20 cellular contexts compared by ENCODE assay signal in the genomic region with DNA sequence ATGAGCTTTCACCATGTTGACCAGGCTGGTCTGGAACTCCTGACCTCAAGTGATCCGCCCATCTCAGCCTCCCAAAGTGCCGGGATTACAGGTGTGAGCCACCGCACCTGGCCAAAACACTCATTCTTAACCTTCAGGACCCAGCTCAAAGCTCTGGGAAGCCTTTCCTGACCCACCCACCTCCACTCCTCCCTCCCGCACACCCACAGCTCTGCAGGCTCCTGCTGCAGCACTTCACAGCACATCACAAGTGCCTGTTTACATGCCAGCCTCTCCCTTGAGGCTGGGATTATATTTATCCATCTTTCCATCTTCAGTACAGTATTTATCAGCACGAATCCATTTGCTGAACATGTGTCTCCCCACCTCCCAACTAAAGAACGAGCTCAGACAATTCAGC. TPM values are rescaled to one million over a fixed set of nuclear protein-coding genes. Genes with fewer than 3 reads are reported as not detected.
A peak's percentile ranks its signal among the peaks of the same experiment; 100 is the strongest.
DNase-seq lines count a peak whose midpoint lies in the region; ATAC-seq and TF ChIP-seq lines count a peak whose summit lies in the region.
"Had no signal": no experiment of that assay in that cellular context is flagged by ENCODE, and none has a peak within 500 bp of the region (broad histone marks: within the 10 kb centered on the region; RNA-seq: fewer than 3 reads in every experiment).

No MANE protein-coding gene starts in this region.

- H4K20me1 ChIP-seq in Karpas-422 (ENCODE audit: insufficient read depth, low read depth, low read length): peaks cover 39% of the 10 kb centered on the region; the same call in 1 of the 2 replicates

- peaks cover 9% of the 10 kb centered on the region for H3K36me3 ChIP-seq in Karpas-422 (ENCODE audit: insufficient read depth, low read length)
- H3K36me3 ChIP-seq: colonic mucosa, HAP-1, lower lobe of right lung had no signal

- no peaks in the 10 kb centered on the region for H3K9me3 Mint-ChIP-seq in progenitor cell of endocrine pancreas (ENCODE audit: low read depth)

- peaks cover 36% of the 10 kb centered on the region for H3K4me1 Mint-ChIP-seq in progenitor cell of endocrine pancreas (ENCODE audit: low read depth)

- H3K9ac ChIP-seq in Karpas-422 (ENCODE audit: low read length): 0 out of 2 replicates have a peak overlapping the region, but pooled peaks have one; percentile 59

- H3K4me3 Mint-ChIP-seq in progenitor cell of endocrine pancreas (ENCODE audit: low read depth): no peak overlapping the region

- no peaks in the 10 kb centered on the region for H3K9me2 ChIP-seq in Karpas-422 (replicated peaks; ENCODE audit: insufficient read depth, low read length)

- H3K27ac ChIP-seq in Karpas-422 (ENCODE audit: low read length): peak overlapping the region; percentile 99
- H3K27ac ChIP-seq in cingulate gyrus (ENCODE audit: low read depth, low read length): peak overlapping the region; percentile 14
- H3K27ac ChIP-seq: colonic mucosa, lower lobe of right lung had no signal

- H3K27me3 ChIP-seq in Karpas-422 (ENCODE audit: low read length): no peaks in the 10 kb centered on the region
- H3K27me3 ChIP-seq: colonic mucosa, heart right ventricle had no signal

- DNase-seq in NCI-H345 (lab: John Stamatoyannopoulos, UW) (peak; percentile 33), NCI-H345 treated with DMSO at 0.1 percent for 48 hours (lab: John Stamatoyannopoulos, UW; ENCODE audit: unreplicated experiment) (no peak), Karpas-422 (no peak), progenitor cell of endocrine pancreas (ENCODE audit: low spot score, unreplicated experiment) (no peak), NCI-H510A treated with DMSO at 0.1 percent for 48 hours (lab: John Stamatoyannopoulos, UW) (no peak)
- no peak for DNase-seq in activated CD8-positive, alpha-beta memory T cell treated with anti-CD3 and anti-CD28 coated beads, Interleukin-2, amount 50 U/mL, for 4 hours
- DNase-seq: activated CD4-positive, alpha-beta T cell treated with anti-CD3 and anti-CD28 coated beads for 4 hours; activated naive CD4-positive, alpha-beta T cell treated with Interleukin-2 at 50 U/mL for 16 hours; C1 segment of cervical spinal cord; colonic mucosa; DMS53; heart right ventricle; lower lobe of right lung; NCI-H1417 treated with DMSO at 0.1 percent for 48 hours; NCI-H446 treated with DMSO at 0.1 percent for 48 hours; posterior cingulate gyrus; stimulated activated CD4-positive, alpha-beta T cell treated with anti-CD3 and anti-CD28 coated beads, Interleukin-4, amount 100 ng/mL, for 1 hour had no signal

- no peak for TF ChIP-seq CTCF in progenitor cell of endocrine pancreas (IDR thresholded peaks at IDR 0.05; ENCODE audit: unreplicated experiment)

- H3K9me3 ChIP-seq in Karpas-422 (ENCODE audit: low read length): no peaks in the 10 kb centered on the region
- H3K9me3 ChIP-seq: colonic mucosa, HAP-1, heart right ventricle, lower lobe of right lung had no signal

- H2AFZ ChIP-seq in Karpas-422 (ENCODE audit: low read length): no peak overlapping the region

- H3K4me2 ChIP-seq in Karpas-422 (ENCODE audit: low read depth, low read length, poor library complexity, severe bottlenecking): peak overlapping the region; percentile 72

- H3K36me3 Mint-ChIP-seq in progenitor cell of endocrine pancreas (ENCODE audit: insufficient read depth): no peaks in the 10 kb centered on the region

- H3K4me3 ChIP-seq in Karpas-422 (ENCODE audit: low read length): no peak overlapping the region
- H3K4me3 ChIP-seq: colonic mucosa, HAP-1, heart right ventricle, lower lobe of right lung had no signal

- H3K79me2 ChIP-seq in Karpas-422 (ENCODE audit: low read length): peaks cover 100% of the 10 kb centered on the region

- ATAC-seq in HG02623 (IDR thresholded peaks at IDR 0.05; ENCODE audit: unreplicated experiment): no peak
- ATAC-seq: heart right ventricle, lower lobe of right lung had no signal

- peak overlapping the region; percentile 21 for H3K27ac Mint-ChIP-seq in progenitor cell of endocrine pancreas

- no peaks in the 10 kb centered on the region for H3K27me3 Mint-ChIP-seq in progenitor cell of endocrine pancreas

- peaks cover 95% of the 10 kb centered on the region for H3K4me1 ChIP-seq in Karpas-422 (ENCODE audit: low read length)
- H3K4me1 ChIP-seq: HAP-1 had no signal

RNA-seq across cellular contexts. Expression of gene SLC9A1, which starts 14.9 kb away (rescaled TPM):
- 35.3 and 48.6 TPM in 2 replicates for total RNA-seq in Karpas-422 (2014; rRNA removed; shearing (Covaris generic); ENCODE audit: low replicate concordance)
- total RNA-seq in progenitor cell of endocrine pancreas: 19.6 and 23.3 TPM in 2 replicates
